8 cellular contexts compared by ENCODE assay signal in genomic region chr9:95511952-95512750, GRCh38. TPM values are rescaled to one million over a fixed set of nuclear protein-coding genes. Genes with fewer than 3 reads are reported as not detected.
A peak's percentile ranks its signal among the peaks of the same experiment; 100 is the strongest.
DNase-seq lines count a peak whose midpoint lies in the region; ATAC-seq and TF ChIP-seq lines count a peak whose summit lies in the region.

No MANE protein-coding gene starts in this region.

- WGBS in esophagus muscularis mucosa = 51% methylated on average over 30 of the region's 30 CpGs
- WGBS in prostate gland = 28% methylated on average over 30 of the region's 30 CpGs

- TF ChIP-seq EP300 in esophagus muscularis mucosa (IDR thresholded peaks at IDR 0.05) = no peak

- H3K4me1 ChIP-seq in esophagus muscularis mucosa (peaks cover 27 to 44% (median 38%) of the 10 kb centered on the region in 4 donors), prostate gland (replicated peaks) (no peaks in the 10 kb centered on the region)

- H3K9me3 ChIP-seq in esophagus muscularis mucosa (no peaks in the 10 kb centered on the region), prostate gland (no peaks in the 10 kb centered on the region)

- TF ChIP-seq POLR2A in esophagus muscularis mucosa (IDR thresholded peaks at IDR 0.05; ENCODE audit: low read depth) (no peak), prostate gland (IDR thresholded peaks at IDR 0.05) (no peak)

- no peak for ATAC-seq in GM21526 (IDR thresholded peaks at IDR 0.05; ENCODE audit: low FRiP score, unreplicated experiment)

- TF ChIP-seq CTCF in esophagus muscularis mucosa (IDR thresholded peaks at IDR 0.05) (no peak), prostate gland (IDR thresholded peaks at IDR 0.05) (no peak)

- peaks cover 0 to 14% (median 5%) of the 10 kb centered on the region in 4 donors for H3K27me3 ChIP-seq in esophagus muscularis mucosa
- no peaks in the 10 kb centered on the region for H3K27me3 ChIP-seq in prostate gland (replicated peaks; ENCODE audit: insufficient read depth)

- peak overlapping the region; percentile 87 to 94 (median 94) for H3K27ac ChIP-seq in esophagus muscularis mucosa (replicated peaks in 1 of 4)
- H3K27ac ChIP-seq in prostate gland = peak overlapping the region; percentile 94

- H3K36me3 ChIP-seq in esophagus muscularis mucosa (no peaks in the 10 kb centered on the region), prostate gland (no peaks in the 10 kb centered on the region)

- H3K4me3 ChIP-seq in esophagus muscularis mucosa (peak overlapping the region; percentile 80 to 94 (median 88)), prostate gland (peak overlapping the region; percentile 77 to 85)

- intact Hi-C loops in esophagus muscularis mucosa (cut with DNase I) = loop anchor here (1.0 to 5.0 kb wide), 2 partner anchors 195 to 705 kb away; partner anchors contain the start of gene FANCC
- intact Hi-C loops in prostate gland (cut with DNase I) = loop anchor here (2.0 kb wide), 1 partner anchor 195 kb away; the partner anchor contains the start of gene FANCC

- peak; percentile 18 to 23 for DNase-seq in NCI-H446 (lab: John Stamatoyannopoulos, UW)
- no peak for DNase-seq in NCI-H446 treated with DMSO at 0.1 percent for 48 hours (lab: John Stamatoyannopoulos, UW)
- peak; percentile 34 to 70 for DNase-seq in SHP77 (lab: John Stamatoyannopoulos, UW)
- no peak for DNase-seq in esophagus muscularis mucosa (ENCODE audit: extremely low spot score)
- no peak for DNase-seq in prostate gland (ENCODE audit: low spot score)
- no peak for DNase-seq in NCI-H146 (lab: John Stamatoyannopoulos, UW)
- no peak for DNase-seq in iPS-NIHi11 (ENCODE audit: low spot score)

RNA-seq across cellular contexts. Expression of gene PTCH1, which starts 4.6 kb away (rescaled TPM):
- total RNA-seq in esophagus muscularis mucosa (10 to 100 TPM; 10.8 to 25.1 (median 16.9) TPM), prostate gland (100 to 1,000 TPM in 1 of 2 donors, 10 to 100 TPM in 1; 27.5 to 108 TPM)

Comparison
In these comparisons a context has a peak if more than half of its experiments do, and no peak if none do; other contexts are left out.
1. DNase-seq: peak in NCI-H446 (2 of 2) and SHP77 (2 of 2); none in NCI-H446 treated with DMSO at 0.1 percent for 48 hours (single experiment), esophagus muscularis mucosa (single experiment), prostate gland (single experiment), NCI-H146 (single experiment) and iPS-NIHi11 (single experiment).